Comparison of ENCODE assay signal across 1 cellular context in the genomic region with DNA sequence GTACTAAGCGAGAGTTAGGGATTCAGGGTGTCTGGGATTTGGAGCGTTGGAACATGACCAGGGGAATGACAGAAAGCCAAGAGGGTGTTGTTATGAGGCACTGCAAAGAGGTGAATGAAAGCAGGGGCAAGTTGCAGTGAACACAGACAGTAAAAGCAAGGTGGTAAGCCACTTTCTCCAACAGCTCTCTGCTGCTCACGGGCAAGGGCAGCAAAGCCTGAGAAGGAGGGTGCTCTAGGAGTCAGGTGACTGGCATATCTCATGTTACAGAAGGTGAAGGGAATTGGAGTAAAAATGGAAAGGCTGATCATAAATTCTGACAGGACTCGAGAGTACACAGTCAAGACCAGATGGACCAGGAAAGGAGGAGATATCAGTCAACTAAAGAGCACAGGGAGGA.
TF ChIP-seq lines count a peak whose summit lies in the region.

No MANE protein-coding gene starts in this region.

TF ChIP-seq in K562, 482 proteins besides CTCF, POLR2A, EP300 and RAD21:
- no peak for TF ChIP-seq CBFA2T2 (conservative IDR thresholded peaks at IDR 0.05)
- TF ChIP-seq CBFA2T3 (IDR thresholded peaks at IDR 0.05), result 0 out of 2 replicates have a peak, but pooled peaks have one; percentile 9
TF ChIP-seq in K562: peak in this region for 1.
